ENCODE assay signal across 2 cellular contexts in genomic region chr3:136250862-136251460, GRCh38.
TF ChIP-seq lines count a peak whose summit lies in the region.

No MANE protein-coding gene starts in this region.

TF ChIP-seq in WTC11, 78 proteins besides CTCF, POLR2A, EP300 and RAD21 (continued from another document):
- TF ChIP-seq NFE2L1 (CRISPR knock-in tag; IDR thresholded peaks at IDR 0.05) (0 out of 2 replicates have a peak, but pooled peaks have one; percentile 26), FOXP1 (CRISPR knock-in tag; IDR thresholded peaks at IDR 0.05; ENCODE audit: borderline replicate concordance) (0 out of 2 replicates have a peak, but pooled peaks have one; percentile 62), CREB1 (CRISPR knock-in tag; IDR thresholded peaks at IDR 0.05) (no peak), E2F4 (CRISPR knock-in tag; IDR thresholded peaks at IDR 0.05; ENCODE audit: borderline replicate concordance, low read depth) (no peak), USF1 (CRISPR knock-in tag; IDR thresholded peaks at IDR 0.05) (0 out of 2 replicates have a peak, but pooled peaks have one; percentile 32), MXD4 (CRISPR knock-in tag; IDR thresholded peaks at IDR 0.05; ENCODE audit: borderline replicate concordance) (no peak), ZBTB43 (CRISPR knock-in tag; IDR thresholded peaks at IDR 0.05) (peak; percentile 44; the same call in 1 of the 2 replicates), TEAD1 (CRISPR knock-in tag; IDR thresholded peaks at IDR 0.05) (peak; percentile 40; the same call in 1 of the 2 replicates), ZNF396 (CRISPR knock-in tag; IDR thresholded peaks at IDR 0.05; ENCODE audit: borderline replicate concordance) (no peak), GABPB1 (CRISPR knock-in tag; IDR thresholded peaks at IDR 0.05) (peak; percentile 78; the same call in 1 of the 2 replicates), GTF2I (CRISPR knock-in tag; conservative IDR thresholded peaks at IDR 0.05) (no peak)

TF ChIP-seq in HepG2, 621 proteins besides CTCF, POLR2A, EP300 and RAD21 (continued from another document and continues in another):
- TF ChIP-seq ZNF275 (CRISPR knock-in tag; IDR thresholded peaks at IDR 0.05; ENCODE audit: borderline replicate concordance): 0 out of 2 replicates have a peak, but pooled peaks have one; percentile 61
- peak; percentile 41; the same call in 1 of the 2 replicates for TF ChIP-seq BCL6 (CRISPR knock-in tag; IDR thresholded peaks at IDR 0.05)
- TF ChIP-seq ZSCAN22 (CRISPR knock-in tag; IDR thresholded peaks at IDR 0.05): peak; percentile 71; the same call in 1 of the 2 replicates
- TF ChIP-seq STAT6 (CRISPR knock-in tag; IDR thresholded peaks at IDR 0.05; ENCODE audit: borderline replicate concordance): 0 out of 2 replicates have a peak, but pooled peaks have one; percentile 25
- TF ChIP-seq RBM39 (IDR thresholded peaks at IDR 0.05; ENCODE audit: low read depth, low read length, poor library complexity, severe bottlenecking): no peak
- TF ChIP-seq NONO (IDR thresholded peaks at IDR 0.05): no peak
- no peak for TF ChIP-seq NONO (CRISPR knock-in tag; conservative IDR thresholded peaks at IDR 0.05)
- TF ChIP-seq ZNF800 (CRISPR knock-in tag; IDR thresholded peaks at IDR 0.05): peak; percentile 81
- TF ChIP-seq ZNF383 (CRISPR knock-in tag; IDR thresholded peaks at IDR 0.05; ENCODE audit: borderline replicate concordance): no peak
- TF ChIP-seq ZNF142 (CRISPR knock-in tag; IDR thresholded peaks at IDR 0.05): peak; percentile 89; the same call in 1 of the 2 replicates
- peak; percentile 68 for TF ChIP-seq ZMYM2 (CRISPR knock-in tag; IDR thresholded peaks at IDR 0.05)
- TF ChIP-seq TBP (CRISPR knock-in tag; IDR thresholded peaks at IDR 0.05): no peak
- 0 out of 2 replicates have a peak, but pooled peaks have one; percentile 19 for TF ChIP-seq THAP9 (CRISPR knock-in tag; IDR thresholded peaks at IDR 0.05; ENCODE audit: borderline replicate concordance)
- TF ChIP-seq RFX3 (CRISPR knock-in tag; IDR thresholded peaks at IDR 0.05): no peak
- no peak for TF ChIP-seq SRSF4 (IDR thresholded peaks at IDR 0.05; ENCODE audit: low read depth, low read length, poor library complexity, severe bottlenecking)
- TF ChIP-seq ZNF772 (CRISPR knock-in tag; IDR thresholded peaks at IDR 0.05): peak; percentile 89
- TF ChIP-seq NR1H2 (CRISPR knock-in tag; IDR thresholded peaks at IDR 0.05; ENCODE audit: borderline replicate concordance, low read depth): no peak
- TF ChIP-seq PAXIP1 (CRISPR knock-in tag; conservative IDR thresholded peaks at IDR 0.05): peak; percentile 38
- TF ChIP-seq MAZ (IDR thresholded peaks at IDR 0.05; ENCODE audit: borderline replicate concordance, low read depth, low read length): no peak
- peak; percentile 63; the same call in 1 of the 2 replicates for TF ChIP-seq MAZ (CRISPR knock-in tag; IDR thresholded peaks at IDR 0.05; ENCODE audit: low read depth)
- TF ChIP-seq TGIF2 (CRISPR knock-in tag; IDR thresholded peaks at IDR 0.05): peak; percentile 94
- TF ChIP-seq E2F1 (CRISPR knock-in tag; IDR thresholded peaks at IDR 0.05): 0 out of 2 replicates have a peak, but pooled peaks have one; percentile 37
- TF ChIP-seq ZNF180 (CRISPR knock-in tag; IDR thresholded peaks at IDR 0.05; ENCODE audit: borderline replicate concordance, low read depth): peak; percentile 65; the same call in 1 of the 2 replicates
- TF ChIP-seq GMEB2 (CRISPR knock-in tag; IDR thresholded peaks at IDR 0.05; ENCODE audit: low read depth): 0 out of 2 replicates have a peak, but pooled peaks have one; percentile 10
